In genomic region chr7:156566812-156567549, GRCh38 we compare ENCODE assay signal across 22 cellular contexts.
"Had no signal": no experiment of that assay in that cellular context is flagged by ENCODE, and none has a peak within 500 bp of the region (broad histone marks: within the 10 kb centered on the region; RNA-seq: fewer than 3 reads in every experiment).

No MANE protein-coding gene starts in this region.

- H3K4me1 ChIP-seq: adrenal gland, left lung, neural progenitor cell, sigmoid colon, spleen, testis, upper lobe of right lung had no signal

- H3K9me3 ChIP-seq: adrenal gland, left lung, sigmoid colon, testis, upper lobe of right lung had no signal

- H3K9ac ChIP-seq: neural progenitor cell had no signal

- H3K4me2 ChIP-seq: neural progenitor cell had no signal

- H3K27ac ChIP-seq: adrenal gland, left lung, neural progenitor cell, sigmoid colon, spleen, testis, upper lobe of right lung had no signal

- H3K27me3 ChIP-seq: adrenal gland, left lung, neural progenitor cell, sigmoid colon, spleen, testis, upper lobe of right lung had no signal

- H3K27ac Mint-ChIP-seq: activated CD4-positive, alpha-beta memory T cell treated with anti-CD3 and anti-CD28 coated beads for 36 hours; activated naive CD4-positive, alpha-beta T cell treated with anti-CD3 and anti-CD28 coated beads, Interleukin-2, amount 50 U/mL, for 72 hours; activated T-helper 1 cell treated with anti-CD3 and anti-CD28 coated beads, Interleukin-12 subunit alpha, Interleukin-12 subunit beta, Interleukin-2, Interleukin-4 antibody, amounts not matched to agents 30 ng/mL and 10 ng/mL and 1 ng/mL, durations not matched to agents 14 hours and 24 hours and 36 hours; naive B cell; neural progenitor cell; stimulated activated memory B cell treated with anti-CD40 and anti-IgM and Interleukin-4, amounts not matched to agents 10 μg/mL and 1 μg/mL and 100 μg/mL, for 72 hours; T-helper 2 cell treated with Interferon-gamma antibody and Interleukin-4, amounts not matched to agents 5 μg/mL and 100 μg/mL, for 36 hours; WTC11 had no signal

- H3K4me1 Mint-ChIP-seq: neural progenitor cell, WTC11 had no signal

- H3K4me3 ChIP-seq: adrenal gland, left lung, neural progenitor cell, sigmoid colon, spleen, testis, upper lobe of right lung had no signal

- H3K36me3 ChIP-seq: adrenal gland, left lung, neural progenitor cell, sigmoid colon, spleen, upper lobe of right lung had no signal

- DNase-seq: activated CD4-positive, alpha-beta memory T cell treated with anti-CD3 and anti-CD28 coated beads for 36 hours; activated CD4-positive, alpha-beta T cell treated with anti-CD3 and anti-CD28 coated beads for 4 hours; activated gamma-delta T cell treated with Interleukin-2 at 50 U/mL for 16 hours; activated T-cell treated with anti-CD3 and anti-CD28 coated beads for 4 hours; adrenal gland; dermis blood vessel endothelial cell; effector memory CD4-positive, alpha-beta T cell; foreskin fibroblast; left lung; midbrain; naive B cell; sigmoid colon; spleen; stimulated activated CD4-positive, alpha-beta T cell treated with anti-CD3 and anti-CD28 coated beads, Interleukin-4, amount 100 ng/mL, for 4 hours; testis; upper lobe of right lung had no signal

- ATAC-seq: activated naive CD4-positive, alpha-beta T cell treated with anti-CD3 and anti-CD28 coated beads, Interleukin-2, amount 50 U/mL, for 72 hours; left lung; stimulated activated memory B cell treated with anti-CD40 and anti-IgM and Interleukin-4, amounts not matched to agents 10 μg/mL and 1 μg/mL and 100 μg/mL, for 72 hours; upper lobe of right lung; WTC11 had no signal

- H2AFZ ChIP-seq: neural progenitor cell had no signal

- H3K4me3 Mint-ChIP-seq: activated CD4-positive, alpha-beta memory T cell treated with anti-CD3 and anti-CD28 coated beads for 36 hours; activated T-helper 1 cell treated with anti-CD3 and anti-CD28 coated beads, Interleukin-12 subunit alpha, Interleukin-12 subunit beta, Interleukin-2, Interleukin-4 antibody, amounts not matched to agents 30 ng/mL and 10 ng/mL and 1 ng/mL, durations not matched to agents 14 hours and 24 hours and 36 hours; naive B cell; neural progenitor cell; stimulated activated memory B cell treated with anti-CD40 and anti-IgM and Interleukin-4, amounts not matched to agents 10 μg/mL and 1 μg/mL and 100 μg/mL, for 72 hours; T-helper 2 cell treated with Interferon-gamma antibody and Interleukin-4, amounts not matched to agents 5 μg/mL and 100 μg/mL, for 36 hours; WTC11 had no signal
